28 cellular contexts compared by ENCODE assay signal in the genomic region with DNA sequence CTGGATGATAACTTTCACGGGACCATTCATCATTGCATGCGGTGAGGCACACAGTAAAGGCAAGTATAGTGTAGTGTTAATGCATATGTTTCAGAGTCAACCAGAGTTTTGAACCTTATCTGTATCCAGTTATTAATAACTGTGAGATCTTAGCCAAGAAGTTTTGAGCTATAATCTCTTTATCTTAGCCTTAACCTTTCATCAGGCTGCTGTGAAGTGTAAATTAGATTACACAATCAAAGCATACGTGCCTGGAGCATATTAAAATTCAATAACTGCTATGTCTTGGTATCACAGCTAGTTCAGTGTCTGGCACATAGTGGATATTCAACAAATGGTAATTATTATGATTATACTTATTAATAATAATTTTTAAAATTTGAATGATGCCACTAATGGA.
"Had no signal": no experiment of that assay in that cellular context is flagged by ENCODE, and none has a peak within 500 bp of the region (broad histone marks: within the 10 kb centered on the region; RNA-seq: fewer than 3 reads in every experiment).

No MANE protein-coding gene starts in this region.

- H3K36me3 Mint-ChIP-seq: memory B cell; naive thymus-derived CD4-positive, alpha-beta T cell had no signal

- H3K4me3 Mint-ChIP-seq: memory B cell; naive thymus-derived CD4-positive, alpha-beta T cell had no signal

- H3K27ac ChIP-seq: coronary artery, dorsolateral prefrontal cortex, epithelial cell of prostate, esophagus squamous epithelium, gastrocnemius medialis, heart right ventricle, left lung had no signal

- H3K4me3 ChIP-seq: coronary artery, dorsolateral prefrontal cortex, esophagus squamous epithelium, gastrocnemius medialis, heart right ventricle, left lung, lung had no signal

- H3K9me3 Mint-ChIP-seq: memory B cell had no signal

- FAIRE-seq: colon, endometrium, islet of Langerhans, keratinocyte had no signal

- DNase-seq: dermis blood vessel endothelial cell; dorsolateral prefrontal cortex; effector CD4-positive, alpha-beta T cell; effector memory CD4-positive, alpha-beta T cell; erythroblast; esophagus squamous epithelium; foreskin fibroblast; foreskin melanocyte; gastrocnemius medialis; glutamatergic neuron; heart right ventricle; hippocampal formation; left cardiac atrium; left lung; left ventricle myocardium superior; mammary epithelial cell; mesendoderm; midbrain; naive thymus-derived CD4-positive, alpha-beta T cell had no signal

- H3K4me1 Mint-ChIP-seq: memory B cell; naive thymus-derived CD4-positive, alpha-beta T cell had no signal

- H3K4me1 ChIP-seq: gastrocnemius medialis, heart right ventricle, left lung had no signal

- H3K36me3 ChIP-seq: esophagus squamous epithelium, gastrocnemius medialis, heart right ventricle, left lung had no signal

- H3K27ac Mint-ChIP-seq: memory B cell; naive thymus-derived CD4-positive, alpha-beta T cell had no signal

- H3K9me3 ChIP-seq: esophagus squamous epithelium, gastrocnemius medialis, heart right ventricle, left lung had no signal

- H3K27me3 ChIP-seq: gastrocnemius medialis had no signal

- ATAC-seq: esophagus mucosa; gastrocnemius medialis; heart right ventricle; left cardiac atrium; left lung; left ventricle myocardium superior; naive thymus-derived CD4-positive, alpha-beta T cell had no signal
